Comparison of ENCODE assay signal across 24 cellular contexts in the genomic region with DNA sequence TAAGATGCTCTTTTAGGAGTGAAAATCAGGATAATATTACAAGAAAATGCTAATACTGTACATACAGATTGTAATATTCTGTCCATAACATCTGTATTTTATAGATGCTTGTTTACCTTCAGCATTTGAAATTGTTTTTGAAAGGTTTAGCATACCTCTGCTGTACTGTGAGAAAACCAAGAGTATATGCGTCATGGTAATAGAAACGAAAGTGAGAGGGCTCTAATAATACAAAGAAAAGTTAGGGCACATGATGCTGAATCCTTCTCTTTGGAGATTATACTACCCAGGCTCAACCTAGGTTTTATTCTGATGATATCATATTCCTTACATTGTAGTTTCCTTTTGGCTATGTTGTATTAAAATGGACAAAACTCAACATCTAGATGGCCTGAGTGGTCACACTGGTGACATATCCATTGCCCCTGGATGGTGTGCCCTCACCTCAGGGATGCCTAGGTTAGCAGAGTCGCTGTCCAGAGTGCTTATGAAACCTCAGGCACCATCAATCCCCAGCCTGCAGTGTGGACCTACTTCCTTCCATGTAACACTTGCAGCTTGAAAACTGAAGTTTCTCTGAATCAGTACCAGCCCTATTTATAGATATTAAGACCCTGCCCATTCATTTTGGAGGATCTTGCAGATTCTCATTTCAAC.
DNase-seq lines count a peak whose midpoint lies in the region; ATAC-seq, FAIRE-seq and TF ChIP-seq lines count a peak whose summit lies in the region.
"Had no signal": no experiment of that assay in that cellular context is flagged by ENCODE, and none has a peak within 500 bp of the region (broad histone marks: within the 10 kb centered on the region; RNA-seq: fewer than 3 reads in every experiment).

No MANE protein-coding gene starts in this region.

- TF ChIP-seq POLR2A in GM12878 (IDR thresholded peaks at IDR 0.05; ENCODE audit: low read depth, low read length): no peak

- H2BK20ac ChIP-seq in H9 (ENCODE audit: low read depth, low read length, poor library complexity, severe bottlenecking): no peak overlapping the region

- H2BK15ac ChIP-seq in H9 (ENCODE audit: low read depth, low read length) (no peak overlapping the region), mesendoderm (replicated peaks; ENCODE audit: low read depth) (no peak overlapping the region)

- no peaks in the 10 kb centered on the region for H3F3A ChIP-seq in MM.1S (ENCODE audit: insufficient read depth, low read length)

- H4K91ac ChIP-seq in H9 (ENCODE audit: insufficient read length, low read depth, low read length): no peak overlapping the region

- H3K14ac ChIP-seq in H9 (ENCODE audit: insufficient read depth, low read length): no peak overlapping the region

- H3K27ac Mint-ChIP-seq in H9: no peak overlapping the region
- H3K27ac Mint-ChIP-seq: activated CD4-positive, alpha-beta T cell treated with anti-CD3 and anti-CD28 coated beads, Interleukin-2, amount 10 ng/mL, durations not matched to agents 24 days and 14 days; activated naive CD4-positive, alpha-beta T cell treated with anti-CD3 and anti-CD28 coated beads, Interleukin-2, amount 50 U/mL, for 24 hours; immature natural killer cell; natural killer cell; stimulated activated naive B cell treated with anti-CD40 and anti-IgM and Interleukin-4, amounts not matched to agents 10 μg/mL and 1 μg/mL and 100 μg/mL, for 72 hours had no signal

- H3K9ac ChIP-seq in H9 (ENCODE audit: extremely low read depth, insufficient read length, low read length) (no peak overlapping the region), MM.1S (ENCODE audit: low read length) (no peak overlapping the region), GM12878 (ENCODE audit: control insufficient read depth, insufficient read depth, low read length) (no peak overlapping the region), mesendoderm (ENCODE audit: low read length) (no peak overlapping the region)
- H3K9ac ChIP-seq: KMS-11 had no signal

- H2AK5ac ChIP-seq in H9 (ENCODE audit: insufficient read length, low read length): no peak overlapping the region
- no peak overlapping the region for H2AK5ac ChIP-seq in mesendoderm (ENCODE audit: low read length)

- BruUV-seq in GM12878 (replicated peaks; lab: Mats Ljungman, UMichigan): no TSS peak

- H3K56ac ChIP-seq in H9 (ENCODE audit: insufficient read length, low read depth, low read length) (no peak overlapping the region), mesendoderm (ENCODE audit: low read length) (no peak overlapping the region)

- H3K4me2 ChIP-seq in H9 (ENCODE audit: insufficient read depth, insufficient read length, low read length): no peak overlapping the region
- H3K4me2 ChIP-seq in MM.1S (ENCODE audit: low read depth, low read length): 0 out of 2 replicates have a peak overlapping the region, but pooled peaks have one; percentile 2
- no peak overlapping the region for H3K4me2 ChIP-seq in GM12878 (ENCODE audit: control insufficient read depth, insufficient read depth)
- no peak overlapping the region for H3K4me2 ChIP-seq in mesendoderm (ENCODE audit: low read length)
- H3K4me2 ChIP-seq: KMS-11 had no signal

- H3K27me3 ChIP-seq in H9 (ENCODE audit: insufficient read depth, low read length) (no peaks in the 10 kb centered on the region), MM.1S (replicated peaks; ENCODE audit: insufficient read depth, low read length) (no peaks in the 10 kb centered on the region), GM12878 (replicated peaks in 1 of 2; ENCODE audit: control insufficient read depth in 2 of 2, insufficient read depth in 2 of 2, low read length in 1 of 2) (no peaks in the 10 kb centered on the region), mesendoderm (ENCODE audit: insufficient read depth, low read length, poor library complexity) (no peaks in the 10 kb centered on the region)
- H3K27me3 ChIP-seq: gastroesophageal sphincter, tibial nerve had no signal

- H4K8ac ChIP-seq in H9 (replicated peaks; ENCODE audit: insufficient read length, low read depth, low read length) (no peak overlapping the region), mesendoderm (ENCODE audit: low read depth, low read length) (no peak overlapping the region)

- H4K5ac ChIP-seq in H9 (ENCODE audit: insufficient read length, low read depth, low read length): no peak overlapping the region
- H4K5ac ChIP-seq in mesendoderm (ENCODE audit: low read length): no peak overlapping the region

- H3K4me3 ChIP-seq in MM.1S (ENCODE audit: low read length) (no peak overlapping the region), GM12878 (no peak overlapping the region), mesendoderm (ENCODE audit: low read length) (no peak overlapping the region)
- H3K4me3 ChIP-seq: gastroesophageal sphincter, tibial nerve had no signal

- no peaks in the 10 kb centered on the region for H3K23me2 ChIP-seq in H9 (ENCODE audit: insufficient read length, low read depth, low read length, poor library complexity, severe bottlenecking)

- H4K20me1 ChIP-seq in H9 (ENCODE audit: control insufficient read depth, insufficient read depth, insufficient read length) (no peaks in the 10 kb centered on the region), MM.1S (ENCODE audit: insufficient read depth, low read length) (no peaks in the 10 kb centered on the region), GM12878 (ENCODE audit: control insufficient read depth, insufficient read depth) (no peaks in the 10 kb centered on the region)

- peaks cover 0 to 9% (median 0%) of the 10 kb centered on the region in 3 experiments; a peak in 3 of 7 replicates for H3K36me3 Mint-ChIP-seq in H9 (ENCODE audit: insufficient read depth in 1 of 3, low read depth in 3 of 3)
- H3K36me3 Mint-ChIP-seq: activated naive CD4-positive, alpha-beta T cell treated with anti-CD3 and anti-CD28 coated beads, Interleukin-2, amount 50 U/mL, for 24 hours; immature natural killer cell; natural killer cell; stimulated activated naive B cell treated with anti-CD40 and anti-IgM and Interleukin-4, amounts not matched to agents 10 μg/mL and 1 μg/mL and 100 μg/mL, for 72 hours had no signal

- H3K9me3 Mint-ChIP-seq in H9: peaks cover 8 to 9% of the 10 kb centered on the region in 2 experiments; a peak in 4 of 5 replicates
- H3K9me3 Mint-ChIP-seq: activated CD4-positive, alpha-beta T cell treated with anti-CD3 and anti-CD28 coated beads, Interleukin-2, amount 10 ng/mL, durations not matched to agents 24 days and 14 days; activated naive CD4-positive, alpha-beta T cell treated with anti-CD3 and anti-CD28 coated beads, Interleukin-2, amount 50 U/mL, for 24 hours had no signal

- no peak overlapping the region for H3K4ac ChIP-seq in H9 (ENCODE audit: low read depth, low read length)
- no peak overlapping the region for H3K4ac ChIP-seq in mesendoderm (ENCODE audit: low read depth, low read length)

- H3K27ac ChIP-seq in H9 (ENCODE audit: insufficient read length, low read depth, low read length): no peak overlapping the region
- H3K27ac ChIP-seq in MM.1S (ENCODE audit: low read length): no peak overlapping the region
- H3K27ac ChIP-seq in GM12878 (ENCODE audit: control insufficient read depth, insufficient read depth): no peak overlapping the region
- no peak overlapping the region for H3K27ac ChIP-seq in mesendoderm (ENCODE audit: low read depth, low read length)
- H3K27ac ChIP-seq: epithelial cell of prostate, gastroesophageal sphincter, KMS-11, tibial nerve had no signal

- SMC1A ChIA-PET in GM12878 (lab: Charles Lee; ENCODE audit: uncharacterized antibody, unreplicated experiment): no interaction called here

- no peaks in the 10 kb centered on the region for H3K9me2 ChIP-seq in MM.1S (replicated peaks; ENCODE audit: insufficient read depth, low read length)

- H3K79me2 ChIP-seq in H9 (ENCODE audit: insufficient read depth, low read length) (no peaks in the 10 kb centered on the region), MM.1S (ENCODE audit: low read length) (no peaks in the 10 kb centered on the region), GM12878 (ENCODE audit: control insufficient read depth, insufficient read depth, low read length) (no peaks in the 10 kb centered on the region), mesendoderm (ENCODE audit: control insufficient read depth, insufficient read depth, low read length) (no peaks in the 10 kb centered on the region)

- no peak for FAIRE-seq in GM12878 (lab: Jason Lieb, UNC)
- FAIRE-seq: colon, H1 had no signal

- POLR2A ChIA-PET in GM12878 (lab: Charles Lee): no interaction called here

- H3K4me3 Mint-ChIP-seq in H9: no peak overlapping the region
- H3K4me3 Mint-ChIP-seq: activated CD4-positive, alpha-beta T cell treated with anti-CD3 and anti-CD28 coated beads, Interleukin-2, amount 10 ng/mL, durations not matched to agents 24 days and 14 days; activated naive CD4-positive, alpha-beta T cell treated with anti-CD3 and anti-CD28 coated beads, Interleukin-2, amount 50 U/mL, for 24 hours; immature natural killer cell; natural killer cell; stimulated activated naive B cell treated with anti-CD40 and anti-IgM and Interleukin-4, amounts not matched to agents 10 μg/mL and 1 μg/mL and 100 μg/mL, for 72 hours had no signal

- no peak overlapping the region for H2BK120ac ChIP-seq in H9 (ENCODE audit: low read depth, low read length, poor library complexity, severe bottlenecking)
- no peak overlapping the region for H2BK120ac ChIP-seq in mesendoderm (ENCODE audit: low read depth, low read length)

- DNase-seq in H9 (peak; percentile 27), MM.1S (peak; percentile 23), GM12878 (ENCODE audit: low read depth, low spot score) (no peak), mesendoderm (peak; percentile 50), OCI-M1 (lab: John Stamatoyannopoulos, UW) (no peak)
- DNase-seq: activated CD4-positive, alpha-beta T cell treated with anti-CD3 and anti-CD28 coated beads, Interleukin-2, amount 10 ng/mL, durations not matched to agents 24 days and 14 days; activated T-cell treated with anti-CD3 and anti-CD28 coated beads for 4 hours; Calu3; immature natural killer cell; natural killer cell; NCI-H1417 treated with DMSO at 0.1 percent for 48 hours; retina; SHP77; stimulated activated CD4-positive, alpha-beta T cell treated with anti-CD3 and anti-CD28 coated beads, Interleukin-15, amount 100 ng/mL, for 24 hours; stimulated activated naive B cell treated with anti-CD40 and anti-IgM and Interleukin-4, amounts not matched to agents 10 μg/mL and 1 μg/mL and 100 μg/mL, for 72 hours had no signal

- H3K4me1 Mint-ChIP-seq in H9: peaks cover 0 to 3% of the 10 kb centered on the region in 2 experiments; a peak in 1 of 4 replicates
- H3K4me1 Mint-ChIP-seq: activated CD4-positive, alpha-beta T cell treated with anti-CD3 and anti-CD28 coated beads, Interleukin-2, amount 10 ng/mL, durations not matched to agents 24 days and 14 days; activated naive CD4-positive, alpha-beta T cell treated with anti-CD3 and anti-CD28 coated beads, Interleukin-2, amount 50 U/mL, for 24 hours; immature natural killer cell; natural killer cell; stimulated activated naive B cell treated with anti-CD40 and anti-IgM and Interleukin-4, amounts not matched to agents 10 μg/mL and 1 μg/mL and 100 μg/mL, for 72 hours had no signal

- TF ChIP-seq CTCF in H9 (conservative IDR thresholded peaks at IDR 0.05): no peak
- no peak for TF ChIP-seq CTCF in MM.1S (IDR thresholded peaks at IDR 0.05; ENCODE audit: low read length)
- TF ChIP-seq CTCF in GM12878 (IDR thresholded peaks at IDR 0.05 in 2 of 3, conservative IDR thresholded peaks at IDR 0.05 in 1 of 3; ENCODE audit: control insufficient read depth in 2 of 3, extremely low read depth in 1 of 3, insufficient read depth in 1 of 3, low read depth in 3 of 3, low read length in 3 of 3): no peak

- H3K23ac ChIP-seq in H9 (ENCODE audit: insufficient read length, low read depth, low read length): no peak overlapping the region
- no peak overlapping the region for H3K23ac ChIP-seq in mesendoderm (ENCODE audit: low read length)

- intact Hi-C loops in GM12878 (cut with micrococcal nuclease; ENCODE audit: unreplicated experiment): no loop called here

- H2AFZ ChIP-seq in H9 (ENCODE audit: low read length) (no peak overlapping the region), MM.1S (ENCODE audit: low read length) (no peak overlapping the region), GM12878 (ENCODE audit: control insufficient read depth, low read depth, low read length) (no peak overlapping the region)

- TF ChIP-seq EP300 in GM12878 (IDR thresholded peaks at IDR 0.05; ENCODE audit: borderline replicate concordance in 1 of 2, control insufficient read depth in 1 of 2, low read depth in 2 of 2, low read length in 2 of 2): no peak

- RAD21 ChIA-PET in GM12878 (lab: Charles Lee; ENCODE audit: unreplicated experiment): no interaction called here

- H3K27me3 Mint-ChIP-seq in H9 (ENCODE audit: low read depth): no peaks in the 10 kb centered on the region
- H3K27me3 Mint-ChIP-seq: activated CD4-positive, alpha-beta T cell treated with anti-CD3 and anti-CD28 coated beads, Interleukin-2, amount 10 ng/mL, durations not matched to agents 24 days and 14 days had no signal

- H3T11ph ChIP-seq in H9 (ENCODE audit: low read length): no peak overlapping the region

- H3K36me3 ChIP-seq in MM.1S (replicated peaks; ENCODE audit: insufficient read depth, low read length) (no peaks in the 10 kb centered on the region), GM12878 (ENCODE audit: control insufficient read depth in 2 of 2, insufficient read depth in 2 of 2, low read length in 1 of 2) (no peaks in the 10 kb centered on the region), mesendoderm (ENCODE audit: control insufficient read depth, insufficient read depth, low read length) (no peaks in the 10 kb centered on the region)
- H3K36me3 ChIP-seq: gastroesophageal sphincter, tibial nerve had no signal

- in situ Hi-C loops in GM12878 (cut with MboI): no loop called here

- ATAC-seq in GM12878: peak; percentile 69
- no peak for ATAC-seq in GM18861 (IDR thresholded peaks at IDR 0.05; ENCODE audit: unreplicated experiment)
- no peak for ATAC-seq in HG03469 (IDR thresholded peaks at IDR 0.05; ENCODE audit: unreplicated experiment)
- ATAC-seq: gastroesophageal sphincter; natural killer cell; stimulated activated naive B cell treated with anti-CD40 and anti-IgM and Interleukin-4, amounts not matched to agents 10 μg/mL and 1 μg/mL and 100 μg/mL, for 72 hours had no signal

- H2BK5ac ChIP-seq in H9 (ENCODE audit: insufficient read length, low read length) (no peak overlapping the region), mesendoderm (ENCODE audit: low read length) (no peak overlapping the region)

- H3K79me1 ChIP-seq in H9 (ENCODE audit: insufficient read depth, low read depth, low read length, poor library complexity, severe bottlenecking): no peaks in the 10 kb centered on the region
- H3K79me1 ChIP-seq in mesendoderm (ENCODE audit: low read length): no peaks in the 10 kb centered on the region

- CTCF ChIA-PET in GM12878 (lab: Yijun Ruan, JAX): no interaction called here

- H2BK12ac ChIP-seq in H9 (ENCODE audit: insufficient read length, low read depth, low read length): no peak overlapping the region

- TF ChIP-seq RAD21 in GM12878 (IDR thresholded peaks at IDR 0.05; ENCODE audit: insufficient read depth, low read depth, low read length): no peak

- no peak overlapping the region for H3K18ac ChIP-seq in H9 (ENCODE audit: insufficient read length, low read depth, low read length)
- H3K18ac ChIP-seq in mesendoderm (ENCODE audit: low read length): no peak overlapping the region

- no peaks in the 10 kb centered on the region for H3K9me3 ChIP-seq in H9 (ENCODE audit: control insufficient read depth, low read depth, low read length)
- no peaks in the 10 kb centered on the region for H3K9me3 ChIP-seq in MM.1S (replicated peaks; ENCODE audit: insufficient read depth, low read length)
- H3K9me3 ChIP-seq in GM12878 (replicated peaks; ENCODE audit: control insufficient read depth, insufficient read depth, low read length): no peaks in the 10 kb centered on the region
- H3K9me3 ChIP-seq: gastroesophageal sphincter had no signal

- H3K4me1 ChIP-seq in H9 (ENCODE audit: insufficient read depth, low read length) (no peaks in the 10 kb centered on the region), MM.1S (ENCODE audit: low read length) (no peaks in the 10 kb centered on the region), GM12878 (ENCODE audit: control insufficient read depth, insufficient read depth, low read length) (peaks cover 8% of the 10 kb centered on the region), mesendoderm (ENCODE audit: control insufficient read depth, low read depth, low read length) (no peaks in the 10 kb centered on the region)

- no CpG with 5 or more reads among the region's 3 CpGs for WGBS in H9 (ENCODE audit: extremely low coverage, insufficient read length, low lambda C conversion rate)
- 7% methylated on average over 3 of the region's 3 CpGs for WGBS in GM12878 (ENCODE audit: insufficient coverage, insufficient replicate concordance, low lambda C conversion rate, missing lambda C conversion rate)
- no CpG with 5 or more reads among the region's 3 CpGs for WGBS in mesendoderm (ENCODE audit: extremely low coverage, insufficient coverage, low lambda C conversion rate)

Comparison
In these comparisons a context has a peak if more than half of its experiments do, and no peak if none do; other contexts are left out.
1. DNase-seq: peak in H9 (single experiment), MM.1S (single experiment) and mesendoderm (single experiment); none in GM12878 (single experiment) and OCI-M1 (single experiment).